In genomic region chr3:21750291-21750690, GRCh38 we compare ENCODE assay signal across 10 cellular contexts. TPM values are rescaled to one million over a fixed set of nuclear protein-coding genes. Genes with fewer than 3 reads are reported as not detected.
DNase-seq lines count a peak whose midpoint lies in the region; ATAC-seq and TF ChIP-seq lines count a peak whose summit lies in the region.
"Had no signal": no experiment of that assay in that cellular context is flagged by ENCODE, and none has a peak within 500 bp of the region (broad histone marks: within the 10 kb centered on the region; RNA-seq: fewer than 3 reads in every experiment).

No MANE protein-coding gene starts in this region.

- H3K4me1 Mint-ChIP-seq in stimulated activated memory B cell treated with anti-CD40 and anti-IgM and Interleukin-4, amounts not matched to agents 10 μg/mL and 1 μg/mL and 100 μg/mL, for 72 hours: no peaks in the 10 kb centered on the region
- H3K4me1 Mint-ChIP-seq: natural killer cell had no signal

- no peaks in the 10 kb centered on the region for H3K27me3 Mint-ChIP-seq in stimulated activated memory B cell treated with anti-CD40 and anti-IgM and Interleukin-4, amounts not matched to agents 10 μg/mL and 1 μg/mL and 100 μg/mL, for 72 hours

- H3K9me3 ChIP-seq in right atrium auricular region (no peaks in the 10 kb centered on the region), psoas muscle (no peaks in the 10 kb centered on the region)

- no peak for TF ChIP-seq CTCF in astrocyte of the cerebellum (IDR thresholded peaks at IDR 0.05; ENCODE audit: low read depth, low read length, missing control alignments)
- TF ChIP-seq CTCF in right atrium auricular region (IDR thresholded peaks at IDR 0.05): peak in 1 of 2 donors; percentile 12
- no peak for TF ChIP-seq CTCF in psoas muscle (IDR thresholded peaks at IDR 0.05)

- H3K27ac ChIP-seq in right atrium auricular region (peak overlapping the region; percentile 74 to 78), psoas muscle (no peak overlapping the region)

- H3K9me3 Mint-ChIP-seq in stimulated activated memory B cell treated with anti-CD40 and anti-IgM and Interleukin-4, amounts not matched to agents 10 μg/mL and 1 μg/mL and 100 μg/mL, for 72 hours: no peaks in the 10 kb centered on the region

- no peak overlapping the region for H3K27ac Mint-ChIP-seq in stimulated activated memory B cell treated with anti-CD40 and anti-IgM and Interleukin-4, amounts not matched to agents 10 μg/mL and 1 μg/mL and 100 μg/mL, for 72 hours
- H3K27ac Mint-ChIP-seq: natural killer cell had no signal

- in situ Hi-C loops in G401 (cut with HindIII; ENCODE audit: low sequenced_read_pairs): no loop called here
- in situ Hi-C loops in astrocyte of the cerebellum (cut with HindIII; ENCODE audit: low sequenced_read_pairs): no loop called here
- in situ Hi-C loops in KBM-7 (cut with MboI; ENCODE audit: low pct_unique_long_range_greater_than_20kb, low sequenced_read_pairs): no loop called here

- H3K36me3 ChIP-seq in right atrium auricular region: no peaks in the 10 kb centered on the region
- no peaks in the 10 kb centered on the region for H3K36me3 ChIP-seq in psoas muscle (ENCODE audit: insufficient read depth in 1 of 2, low read depth in 1 of 2)

- H3K4me1 ChIP-seq in right atrium auricular region: peaks cover 0 to 31% of the 10 kb centered on the region in 2 donors
- no peaks in the 10 kb centered on the region for H3K4me1 ChIP-seq in psoas muscle

- H3K4me3 Mint-ChIP-seq in stimulated activated memory B cell treated with anti-CD40 and anti-IgM and Interleukin-4, amounts not matched to agents 10 μg/mL and 1 μg/mL and 100 μg/mL, for 72 hours: no peak overlapping the region
- H3K4me3 Mint-ChIP-seq: natural killer cell had no signal

- H3K4me3 ChIP-seq in astrocyte of the cerebellum (ENCODE audit: low read depth, low read length) (peak overlapping the region; percentile 76), right atrium auricular region (peak overlapping the region; percentile 37 to 61), psoas muscle (peak overlapping the region; percentile 58)

- H3K27me3 ChIP-seq in right atrium auricular region: no peaks in the 10 kb centered on the region
- H3K27me3 ChIP-seq in psoas muscle (ENCODE audit: insufficient read depth in 3 of 3, low read length in 2 of 3): peaks cover 0 to 17% (median 0%) of the 10 kb centered on the region in 3 donors

- intact Hi-C loops in psoas muscle (cut with DNase I): loop anchor here (5.0 kb wide), 3 partner anchors 87 to 367 kb away; no protein-coding TSS in a partner anchor

- no peaks in the 10 kb centered on the region for H3K36me3 Mint-ChIP-seq in stimulated activated memory B cell treated with anti-CD40 and anti-IgM and Interleukin-4, amounts not matched to agents 10 μg/mL and 1 μg/mL and 100 μg/mL, for 72 hours
- H3K36me3 Mint-ChIP-seq: natural killer cell had no signal

- ATAC-seq in psoas muscle (no peak), HG03135 (IDR thresholded peaks at IDR 0.05; ENCODE audit: unreplicated experiment) (no peak)
- no peak for ATAC-seq in stimulated activated memory B cell treated with anti-CD40 and anti-IgM and Interleukin-4, amounts not matched to agents 10 μg/mL and 1 μg/mL and 100 μg/mL, for 72 hours
- ATAC-seq: natural killer cell had no signal

- DNase-seq in G401 (ENCODE audit: low spot score): peak; percentile 45
- no peak for DNase-seq in astrocyte of the cerebellum (ENCODE audit: low read depth)
- no peak for DNase-seq in right atrium auricular region (ENCODE audit: low spot score)
- DNase-seq in psoas muscle: no peak
- no peak for DNase-seq in NCI-H2227 treated with DMSO at 0.1 percent for 48 hours (lab: John Stamatoyannopoulos, UW)
- DNase-seq in KBM-7: no peak
- DNase-seq: MV-4-11, natural killer cell had no signal

- WGBS in psoas muscle, 3 donors: 10 to 13% (median 13%) methylated on average over 4 of the region's 4 CpGs

RNA-seq across cellular contexts. Expression of gene ZNF385D, which starts 0.7 kb away (rescaled TPM):
- total RNA-seq in G401 (2014; rRNA removed; shearing (Covaris generic)): under 0.01 and 0.03 TPM in 2 replicates
- 1 to 10 TPM in 1 of 2 donors, under 1 TPM in 1; 0.59 to 1.1 TPM for total RNA-seq in right atrium auricular region
- 1 to 10 TPM; 1.7 to 7.1 (median 4.9) TPM for total RNA-seq in psoas muscle
- polyA plus RNA-seq in psoas muscle: 1 to 10 TPM in 2 of 3 donors, under 1 TPM in 1; 0.55 to 8.7 (median 1.2) TPM
